ENCODE assay signal across 17 cellular contexts in genomic region chr10:123240776-123241175, GRCh38.
A peak's percentile ranks its signal among the peaks of the same experiment; 100 is the strongest.
DNase-seq lines count a peak whose midpoint lies in the region; ATAC-seq lines count a peak whose summit lies in the region.
"Had no signal": no experiment of that assay in that cellular context is flagged by ENCODE, and none has a peak within 500 bp of the region (broad histone marks: within the 10 kb centered on the region; RNA-seq: fewer than 3 reads in every experiment).

No MANE protein-coding gene starts in this region.

- no peak overlapping the region for H3K4me3 ChIP-seq in CD8-positive, alpha-beta memory T cell (ENCODE audit: low read length)

- no peak overlapping the region for H3K4me3 Mint-ChIP-seq in activated CD4-positive, alpha-beta T cell treated with anti-CD3 and anti-CD28 coated beads, Interleukin-2, amount 10 ng/mL, durations not matched to agents 7 days and 5 days
- H3K4me3 Mint-ChIP-seq in CD8-positive, alpha-beta memory T cell: no peak overlapping the region
- peak overlapping the region in 1 of 2 donors; percentile 64 for H3K4me3 Mint-ChIP-seq in effector memory CD8-positive, alpha-beta T cell
- no peak overlapping the region for H3K4me3 Mint-ChIP-seq in stimulated activated effector memory CD8-positive, alpha-beta T cell treated with anti-CD3 and anti-CD28 coated beads, Interleukin-12 subunit alpha, Interleukin-12 subunit beta, amount 100 ng/mL, for 72 hours
- H3K4me3 Mint-ChIP-seq: HFFc6 had no signal

- no peaks in the 10 kb centered on the region for H3K27me3 ChIP-seq in CD8-positive, alpha-beta memory T cell (ENCODE audit: insufficient read depth, low read length, poor library complexity, severe bottlenecking)

- peaks cover 31% of the 10 kb centered on the region for H3K4me1 ChIP-seq in CD8-positive, alpha-beta memory T cell (ENCODE audit: insufficient read depth, low read length)

- no peaks in the 10 kb centered on the region for H3K36me3 ChIP-seq in CD8-positive, alpha-beta memory T cell (ENCODE audit: insufficient read depth, low read length)

- H3K36me3 Mint-ChIP-seq in activated CD4-positive, alpha-beta T cell treated with anti-CD3 and anti-CD28 coated beads, Interleukin-2, amount 10 ng/mL, durations not matched to agents 7 days and 5 days (ENCODE audit: low read depth): peaks cover 4% of the 10 kb centered on the region
- H3K36me3 Mint-ChIP-seq in CD8-positive, alpha-beta memory T cell: peaks cover 1 to 14% (median 4%) of the 10 kb centered on the region in 3 donors
- peaks cover 7% of the 10 kb centered on the region for H3K36me3 Mint-ChIP-seq in effector memory CD8-positive, alpha-beta T cell (ENCODE audit: insufficient read depth)
- no peaks in the 10 kb centered on the region for H3K36me3 Mint-ChIP-seq in stimulated activated effector memory CD8-positive, alpha-beta T cell treated with anti-CD3 and anti-CD28 coated beads, Interleukin-12 subunit alpha, Interleukin-12 subunit beta, amount 100 ng/mL, for 72 hours

- CTCF ChIA-PET in activated CD4-positive, alpha-beta T cell treated with anti-CD3 and anti-CD28 coated beads, Interleukin-2, amount 10 ng/mL, durations not matched to agents 7 days and 5 days (lab: Charles Lee): no interaction called here
- CTCF ChIA-PET in CD8-positive, alpha-beta memory T cell (lab: Charles Lee): interaction anchor here (1.5 kb wide), 1 partner anchor 96 kb away, joined by 3 read pairs; no protein-coding TSS in a partner anchor

- H3K9me3 Mint-ChIP-seq in activated CD4-positive, alpha-beta T cell treated with anti-CD3 and anti-CD28 coated beads, Interleukin-2, amount 10 ng/mL, durations not matched to agents 7 days and 5 days: peaks cover 3% of the 10 kb centered on the region
- H3K9me3 Mint-ChIP-seq in CD8-positive, alpha-beta memory T cell: peaks cover 0 to 1% (median under 1%) of the 10 kb centered on the region in 5 donors
- H3K9me3 Mint-ChIP-seq in effector memory CD8-positive, alpha-beta T cell: no peaks in the 10 kb centered on the region
- no peaks in the 10 kb centered on the region for H3K9me3 Mint-ChIP-seq in stimulated activated effector memory CD8-positive, alpha-beta T cell treated with anti-CD3 and anti-CD28 coated beads, Interleukin-12 subunit alpha, Interleukin-12 subunit beta, amount 100 ng/mL, for 72 hours

- peaks cover 31% of the 10 kb centered on the region for H3K4me1 Mint-ChIP-seq in activated CD4-positive, alpha-beta T cell treated with anti-CD3 and anti-CD28 coated beads, Interleukin-2, amount 10 ng/mL, durations not matched to agents 7 days and 5 days
- H3K4me1 Mint-ChIP-seq in CD8-positive, alpha-beta memory T cell: peaks cover 25 to 41% (median 33%) of the 10 kb centered on the region in 3 donors
- peaks cover 21 to 31% of the 10 kb centered on the region in 2 donors for H3K4me1 Mint-ChIP-seq in effector memory CD8-positive, alpha-beta T cell (ENCODE audit: low read depth in 2 of 2)
- H3K4me1 Mint-ChIP-seq in stimulated activated effector memory CD8-positive, alpha-beta T cell treated with anti-CD3 and anti-CD28 coated beads, Interleukin-12 subunit alpha, Interleukin-12 subunit beta, amount 100 ng/mL, for 72 hours: peaks cover 20% of the 10 kb centered on the region

- POLR2A ChIA-PET in activated CD4-positive, alpha-beta T cell treated with anti-CD3 and anti-CD28 coated beads, Interleukin-2, amount 10 ng/mL, durations not matched to agents 7 days and 5 days (lab: Charles Lee): no interaction called here
- POLR2A ChIA-PET in CD8-positive, alpha-beta memory T cell (lab: Charles Lee): interaction anchor here (0.6 to 2.3 kb wide), 2 partner anchors 86 to 296 kb away, joined by 3 to 7 read pairs; partner anchors contain the start of gene BUB3

- peak overlapping the region; percentile 95 for H3K27ac Mint-ChIP-seq in activated CD4-positive, alpha-beta T cell treated with anti-CD3 and anti-CD28 coated beads, Interleukin-2, amount 10 ng/mL, durations not matched to agents 7 days and 5 days
- H3K27ac Mint-ChIP-seq in CD8-positive, alpha-beta memory T cell: peak overlapping the region; percentile 9 to 99 (median 94)
- peak overlapping the region; percentile 96 to 97 for H3K27ac Mint-ChIP-seq in effector memory CD8-positive, alpha-beta T cell
- H3K27ac Mint-ChIP-seq in stimulated activated effector memory CD8-positive, alpha-beta T cell treated with anti-CD3 and anti-CD28 coated beads, Interleukin-12 subunit alpha, Interleukin-12 subunit beta, amount 100 ng/mL, for 72 hours: peak overlapping the region; percentile 89
- H3K27ac Mint-ChIP-seq: HFFc6 had no signal

- no peak for ATAC-seq in effector memory CD8-positive, alpha-beta T cell (replicated peaks)
- ATAC-seq in stimulated activated effector memory CD8-positive, alpha-beta T cell treated with anti-CD3 and anti-CD28 coated beads, Interleukin-12 subunit alpha, Interleukin-12 subunit beta, amount 100 ng/mL, for 72 hours: no peak
- no peak for ATAC-seq in HG03139 (IDR thresholded peaks at IDR 0.05; ENCODE audit: unreplicated experiment)

- H3K27me3 Mint-ChIP-seq in activated CD4-positive, alpha-beta T cell treated with anti-CD3 and anti-CD28 coated beads, Interleukin-2, amount 10 ng/mL, durations not matched to agents 7 days and 5 days: no peaks in the 10 kb centered on the region
- no peaks in the 10 kb centered on the region for H3K27me3 Mint-ChIP-seq in CD8-positive, alpha-beta memory T cell
- no peaks in the 10 kb centered on the region for H3K27me3 Mint-ChIP-seq in effector memory CD8-positive, alpha-beta T cell

- no peak overlapping the region for H3K27ac ChIP-seq in CD8-positive, alpha-beta memory T cell (ENCODE audit: low read depth, low read length)
- H3K27ac ChIP-seq: HL-60 had no signal

- DNase-seq in activated CD4-positive, alpha-beta T cell treated with anti-CD3 and anti-CD28 coated beads, Interleukin-2, amount 10 ng/mL, durations not matched to agents 7 days and 5 days: no peak
- DNase-seq in activated CD4-positive, alpha-beta T cell treated with anti-CD3 and anti-CD28 coated beads, Interleukin-2, amount 50 U/mL, for 1 hour: no peak
- DNase-seq in CD8-positive, alpha-beta memory T cell: no peak
- no peak for DNase-seq in effector memory CD8-positive, alpha-beta T cell
- DNase-seq in stimulated activated effector memory CD8-positive, alpha-beta T cell treated with anti-CD3 and anti-CD28 coated beads, Interleukin-12 subunit alpha, Interleukin-12 subunit beta, amount 100 ng/mL, for 72 hours (ENCODE audit: low spot score in 2 of 2): no peak
- DNase-seq in Ammon's horn (ENCODE audit: low spot score) (no peak), HPDE6-E6E7 (ENCODE audit: extremely low spot score) (no peak)
- DNase-seq: 8988T, C1 segment of cervical spinal cord, HFFc6, MV-4-11, NCI-H2029 treated with DMSO at 0.1 percent for 48 hours, NCI-H2171 treated with DMSO at 0.1 percent for 48 hours, NCI-H748 treated with DMSO at 0.1 percent for 48 hours, SIG-M5 had no signal

- H3K9me3 ChIP-seq in CD8-positive, alpha-beta memory T cell (ENCODE audit: low read length): peaks cover 1% of the 10 kb centered on the region
